In the genomic region with DNA sequence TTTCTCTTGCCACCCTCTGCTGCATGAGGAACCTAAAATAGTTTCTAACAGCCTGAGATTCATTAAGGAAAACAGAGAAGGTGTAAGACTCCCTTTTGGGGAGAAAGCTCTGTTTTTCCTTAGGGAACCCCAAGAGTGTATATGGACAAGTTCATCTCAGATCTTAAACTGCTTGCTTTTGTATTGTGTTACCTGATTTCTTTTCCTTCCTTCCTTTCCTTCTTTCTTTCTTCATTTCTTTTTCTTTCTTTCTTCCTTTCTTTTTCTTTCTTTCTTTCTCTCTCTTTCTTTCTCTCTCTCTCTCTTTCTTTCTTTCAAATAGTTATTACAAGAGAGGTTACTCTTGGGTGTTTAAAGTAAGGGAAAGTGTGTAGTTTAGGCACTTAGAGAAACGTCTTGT, we compare ENCODE assay signal across 19 cellular contexts.
"Had no signal": no experiment of that assay in that cellular context is flagged by ENCODE, and none has a peak within 500 bp of the region (broad histone marks: within the 10 kb centered on the region; RNA-seq: fewer than 3 reads in every experiment).

No MANE protein-coding gene starts in this region.

- H3K27ac ChIP-seq: epithelial cell of prostate, esophagus muscularis mucosa, gastrocnemius medialis, heart right ventricle, ovary, suprapubic skin, thyroid gland, upper lobe of left lung, uterus had no signal

- H3K9me3 ChIP-seq: esophagus muscularis mucosa, gastrocnemius medialis, heart right ventricle, ovary, suprapubic skin, thyroid gland, upper lobe of left lung, uterus had no signal

- H3K27ac Mint-ChIP-seq: effector memory CD8-positive, alpha-beta T cell; progenitor cell of endocrine pancreas had no signal

- H3K4me1 ChIP-seq: gastrocnemius medialis, uterus had no signal

- H3K27me3 Mint-ChIP-seq: effector memory CD8-positive, alpha-beta T cell had no signal

- DNase-seq: effector memory CD8-positive, alpha-beta T cell; gastrocnemius medialis; heart right ventricle; hypothalamus; kidney glomerular epithelial cell; mesendoderm; naive thymus-derived CD4-positive, alpha-beta T cell; ovary; right cardiac atrium; small intestine; stimulated activated CD4-positive, alpha-beta T cell treated with anti-CD3 and anti-CD28 coated beads, Interleukin-12 subunit alpha, Interleukin-12 subunit beta, amount 100 ng/mL, for 4 hours; stimulated activated naive CD4-positive, alpha-beta T cell treated with Interleukin-2 at 50 U/mL for 16 hours; thyroid gland; upper lobe of left lung; uterus had no signal

- H3K27me3 ChIP-seq: esophagus muscularis mucosa, gastrocnemius medialis, heart right ventricle, ovary, suprapubic skin, thyroid gland, upper lobe of left lung, uterus had no signal

- H3K4me3 Mint-ChIP-seq: effector memory CD8-positive, alpha-beta T cell; naive thymus-derived CD4-positive, alpha-beta T cell had no signal

- H3K36me3 ChIP-seq: esophagus muscularis mucosa, gastrocnemius medialis, heart right ventricle, ovary, suprapubic skin, thyroid gland, upper lobe of left lung, uterus had no signal

- H3K9me3 Mint-ChIP-seq: effector memory CD8-positive, alpha-beta T cell; naive thymus-derived CD4-positive, alpha-beta T cell had no signal

- ATAC-seq: effector memory CD8-positive, alpha-beta T cell; gastrocnemius medialis; heart right ventricle; naive thymus-derived CD4-positive, alpha-beta T cell; right cardiac atrium had no signal

- H3K36me3 Mint-ChIP-seq: naive thymus-derived CD4-positive, alpha-beta T cell had no signal

- H3K4me3 ChIP-seq: esophagus muscularis mucosa, gastrocnemius medialis, heart right ventricle, ovary, suprapubic skin, thyroid gland, upper lobe of left lung, uterus had no signal
